ENCODE assay signal across 8 cellular contexts in genomic region chr12:77065361-77066204, GRCh38. TPM values are rescaled to one million over a fixed set of nuclear protein-coding genes. Genes with fewer than 3 reads are reported as not detected.
DNase-seq lines count a peak whose midpoint lies in the region; ATAC-seq and TF ChIP-seq lines count a peak whose summit lies in the region.

TSS of gene E2F7 (minus strand) at chr12:77065569. CDS start at chr12:77064635, 934 bp downstream.

- H3K4me1 ChIP-seq in right lobe of liver: peaks cover 0 to 5% (median 2%) of the 10 kb centered on the region in 4 donors

- intact Hi-C loops in dorsolateral prefrontal cortex (cut with DNase I): loop anchor here in 1 of 2 donors (10.0 kb wide), 1 partner anchor 259 kb away; no protein-coding TSS in a partner anchor
- intact Hi-C loops in right lobe of liver (cut with DNase I): no loop called here

- H3K9me3 ChIP-seq in right lobe of liver: no peaks in the 10 kb centered on the region

- H3K27ac ChIP-seq in dorsolateral prefrontal cortex (peak within 1 kb of the TSS in 5 of 59 donors; percentile 2 to 66 (median 14)), right lobe of liver (no peak within 1 kb of the TSS)

- ATAC-seq in GM19397 (IDR thresholded peaks at IDR 0.05; ENCODE audit: unreplicated experiment) (peak; percentile 74), HG03558 (IDR thresholded peaks at IDR 0.05; ENCODE audit: extremely low read depth, unreplicated experiment) (peak; percentile 45), right lobe of liver (peak; percentile 97 to 99 (median 98))

- 0% methylated on average over 12 of the region's 87 CpGs for WGBS in right lobe of liver (ENCODE audit: insufficient coverage, low coverage, low lambda C conversion rate, missing lambda C conversion rate)

- TF ChIP-seq CTCF in dorsolateral prefrontal cortex (IDR thresholded peaks at IDR 0.05 in 54 of 56, conservative IDR thresholded peaks at IDR 0.05 in 2 of 56; ENCODE audit: low read depth in 1 of 56, partially characterized antibody in 56 of 56): peak in 9 of 56 donors; percentile 4 to 26 (median 18)
- no peak for TF ChIP-seq CTCF in right lobe of liver (IDR thresholded peaks at IDR 0.05)

- peak within 1 kb of the TSS; percentile 53 to 92 (median 78) for H3K4me3 ChIP-seq in dorsolateral prefrontal cortex
- H3K4me3 ChIP-seq in right lobe of liver: peak within 1 kb of the TSS; percentile 62 to 76 (median 76)

- no peak for TF ChIP-seq POLR2A in right lobe of liver (IDR thresholded peaks at IDR 0.05)

- H3K27me3 ChIP-seq in dorsolateral prefrontal cortex: peaks cover 0 to 36% (median 9%) of the 10 kb centered on the region in 45 donors
- no peaks in the 10 kb centered on the region for H3K27me3 ChIP-seq in right lobe of liver

- no peaks in the 10 kb centered on the region for H3K36me3 ChIP-seq in right lobe of liver

- peak; percentile 87 for DNase-seq in CD1c-positive myeloid dendritic cell (ENCODE audit: extremely low spot score)
- DNase-seq in NCI-H69 (lab: John Stamatoyannopoulos, UW): peak; percentile 96
- DNase-seq in activated CD4-positive, alpha-beta T cell treated with anti-CD3 and anti-CD28 coated beads, Interleukin-2, amount 50 U/mL, for 1 hour: peak; percentile 74
- peak; percentile 66 to 91 (median 76) for DNase-seq in dorsolateral prefrontal cortex
- peak; percentile 90 to 91 (median 90) for DNase-seq in right lobe of liver
- DNase-seq in stimulated activated CD4-positive, alpha-beta T cell treated with anti-CD3 and anti-CD28 coated beads, Interleukin-4, amount 100 ng/mL, for 24 hours: peak; percentile 84

RNA-seq across cellular contexts. Expression of gene E2F7, which starts in this region (rescaled TPM):
- total RNA-seq in dorsolateral prefrontal cortex (1 to 10 TPM in 7 of 120 experiments, under 1 TPM in 89, not detected in 24; 0.08 to 2.3 (median 0.33) TPM), right lobe of liver (under 1 TPM in 4 of 6 experiments, not detected in 2; 0.23 to 0.55 (median 0.37) TPM)

Comparison
In these comparisons a context has a peak if more than half of its experiments do, and no peak if none do; other contexts are left out.
1. Peak in DNase-seq, ATAC-seq and H3K4me3 ChIP-seq in right lobe of liver; RNA of the gene not detected or under 1 TPM.
2. ATAC-seq: peak in every context shown above with its lines; median percentile 98 in right lobe of liver; 74 in GM19397; 45 in HG03558.